In genomic region chr3:13258280-13258679, GRCh38 we compare ENCODE assay signal across 27 cellular contexts.
"Had no signal": no experiment of that assay in that cellular context is flagged by ENCODE, and none has a peak within 500 bp of the region (broad histone marks: within the 10 kb centered on the region; RNA-seq: fewer than 3 reads in every experiment).

No MANE protein-coding gene starts in this region.

- FAIRE-seq: urothelium cell line had no signal

- H3K36me3 ChIP-seq: stomach, suprapubic skin, thoracic aorta, thyroid gland, tibial artery, tibial nerve, transverse colon, upper lobe of left lung, upper lobe of right lung, uterus, vagina had no signal

- ATAC-seq: stimulated activated effector memory CD8-positive, alpha-beta T cell treated with anti-CD3 and anti-CD28 coated beads, Interleukin-12 subunit alpha, Interleukin-12 subunit beta, amount 100 ng/mL, for 72 hours; stimulated activated memory B cell treated with anti-CD40 and anti-IgM and Interleukin-4, amounts not matched to agents 10 μg/mL and 1 μg/mL and 100 μg/mL, for 72 hours; stimulated activated naive B cell treated with anti-CD40 and anti-IgM and Interleukin-4, amounts not matched to agents 10 μg/mL and 1 μg/mL and 100 μg/mL, for 72 hours; stimulated activated naive CD8-positive, alpha-beta T cell treated with anti-CD3 and anti-CD28 coated beads, Interleukin-15, amount 100 ng/mL, for 72 hours; stimulated activated naive CD8-positive, alpha-beta T cell treated with anti-CD3 and anti-CD28 coated beads, Interleukin-15, Interleukin-2, amounts not matched to agents 100 U/mL and 50 U/mL, for 24 hours; upper lobe of right lung had no signal

- H3K27ac ChIP-seq: stomach, suprapubic skin, testis, thoracic aorta, thyroid gland, tibial artery, tibial nerve, transverse colon, upper lobe of left lung, upper lobe of right lung, uterus, vagina had no signal

- H3K4me1 ChIP-seq: stomach, thyroid gland, tibial artery, tibial nerve, transverse colon, upper lobe of left lung, upper lobe of right lung, uterus, vagina had no signal

- H3K27me3 ChIP-seq: testis, thyroid gland, tibial nerve, transverse colon, upper lobe of left lung, upper lobe of right lung, uterus, vagina had no signal

- H3K9me3 ChIP-seq: stomach, suprapubic skin, testis, thoracic aorta, thyroid gland, tibial artery, tibial nerve, transverse colon, upper lobe of left lung, upper lobe of right lung, uterus, vagina had no signal

- DNase-seq: stimulated activated CD4-positive, alpha-beta T cell treated with anti-CD3 and anti-CD28 coated beads, Interleukin-2, amount 100 ng/mL, for 48 hours; stimulated activated CD4-positive, alpha-beta T cell treated with anti-CD3 and anti-CD28 coated beads, Interleukin-4, amount 100 ng/mL, for 1 hour; stimulated activated CD4-positive, alpha-beta T cell treated with anti-CD3 and anti-CD28 coated beads, Interleukin-4, amount 100 ng/mL, for 24 hours; stimulated activated CD4-positive, alpha-beta T cell treated with anti-CD3 and anti-CD28 coated beads, Interleukin-4, amount 100 ng/mL, for 4 hours; stimulated activated CD8-positive, alpha-beta memory T cell treated with anti-CD3 and anti-CD28 coated beads, Interleukin-4, amount 100 ng/mL, for 48 hours; stimulated activated naive B cell treated with anti-CD40 and anti-IgM and Interleukin-4, amounts not matched to agents 10 μg/mL and 1 μg/mL and 100 μg/mL, for 72 hours; stimulated activated naive CD4-positive, alpha-beta T cell; stimulated activated naive CD4-positive, alpha-beta T cell treated with Interleukin-2 at 50 U/mL for 16 hours; stimulated activated naive CD8-positive, alpha-beta T cell treated with anti-CD3 and anti-CD28 coated beads, Interleukin-15, amount 100 ng/mL, for 72 hours; stimulated activated naive CD8-positive, alpha-beta T cell treated with anti-CD3 and anti-CD28 coated beads, Interleukin-15, Interleukin-2, amounts not matched to agents 100 U/mL and 50 U/mL, for 24 hours; stomach; substantia nigra; testis; thyroid gland; tibial artery; transverse colon; trophoblast cell; upper lobe of left lung; upper lobe of right lung; uterus had no signal

- H3K4me3 ChIP-seq: stomach, suprapubic skin, testis, thoracic aorta, thyroid gland, tibial artery, tibial nerve, transverse colon, upper lobe of left lung, upper lobe of right lung, uterus, vagina had no signal
